ENCODE assay signal across 9 cellular contexts in genomic region chr5:124806026-124806856, GRCh38. TPM values are rescaled to one million over a fixed set of nuclear protein-coding genes. Genes with fewer than 3 reads are reported as not detected.
DNase-seq lines count a peak whose midpoint lies in the region; FAIRE-seq and TF ChIP-seq lines count a peak whose summit lies in the region.
"Had no signal": no experiment of that assay in that cellular context is flagged by ENCODE, and none has a peak within 500 bp of the region (broad histone marks: within the 10 kb centered on the region; RNA-seq: fewer than 3 reads in every experiment).

No MANE protein-coding gene starts in this region.

- DNase-seq in DMS114 treated with DMSO at 0.1 percent for 48 hours (lab: John Stamatoyannopoulos, UW; ENCODE audit: unreplicated experiment) (peak; percentile 17), NCI-H2196 (lab: John Stamatoyannopoulos, UW; ENCODE audit: unreplicated experiment) (peak; percentile 83), cardiac fibroblast (ENCODE audit: low read depth in 2 of 2) (peak; percentile 69 to 90), kidney (peak; percentile 92), uterus (peak; percentile 74 to 88), NK-92 (lab: John Stamatoyannopoulos, UW; ENCODE audit: unreplicated experiment) (no peak), RKO (ENCODE audit: low spot score) (no peak), GM20000 (ENCODE audit: low spot score) (no peak)

- TF ChIP-seq CTCF in cardiac fibroblast (IDR thresholded peaks at IDR 0.05; ENCODE audit: low read depth, low read length) (no peak), kidney (IDR thresholded peaks at IDR 0.05; ENCODE audit: borderline replicate concordance, extremely low read depth, insufficient read depth) (no peak), uterus (IDR thresholded peaks at IDR 0.05) (no peak), GM20000 (IDR thresholded peaks at IDR 0.05; ENCODE audit: extremely low read depth, missing control alignments) (no peak)

- H3K9me3 ChIP-seq in kidney (ENCODE audit: control insufficient read depth in 1 of 2, low read length in 2 of 2) (no peaks in the 10 kb centered on the region), uterus (no peaks in the 10 kb centered on the region)

- peak overlapping the region in 1 of 2 donors; percentile 43 for H3K9ac ChIP-seq in kidney (ENCODE audit: low read length in 2 of 2)

- no peaks in the 10 kb centered on the region for H3K27me3 ChIP-seq in uterus

- H3K4me3 ChIP-seq in cardiac fibroblast (replicated peaks in 1 of 2; ENCODE audit: low read depth in 2 of 2, low read length in 2 of 2): no peak overlapping the region
- no peak overlapping the region for H3K4me3 ChIP-seq in kidney (ENCODE audit: low read length in 2 of 2)
- no peak overlapping the region for H3K4me3 ChIP-seq in uterus

- no peak for TF ChIP-seq POLR2A in uterus (IDR thresholded peaks at IDR 0.05)

- H3K27ac ChIP-seq in kidney (ENCODE audit: low read depth in 2 of 2, low read length in 2 of 2): peak overlapping the region; percentile 49 to 76
- H3K27ac ChIP-seq in uterus: no peak overlapping the region

- peak; percentile 91 for FAIRE-seq in kidney (lab: Jason Lieb, UNC)
- FAIRE-seq: TTC549 had no signal

- H3K36me3 ChIP-seq in kidney (ENCODE audit: control insufficient read depth in 1 of 2, insufficient read depth in 2 of 2, low read length in 2 of 2): no peaks in the 10 kb centered on the region
- H3K36me3 ChIP-seq in uterus: no peaks in the 10 kb centered on the region

- intact Hi-C loops in kidney (cut with DNase I): no loop called here
- intact Hi-C loops in uterus (cut with DNase I; ENCODE audit: low total_unique reads): no loop called here

- peaks cover 6 to 10% of the 10 kb centered on the region in 2 donors for H3K4me1 ChIP-seq in kidney (ENCODE audit: control insufficient read depth in 1 of 2, insufficient read depth in 1 of 2, low read depth in 1 of 2, low read length in 2 of 2)
- peaks cover 0 to 10% of the 10 kb centered on the region in 2 donors for H3K4me1 ChIP-seq in uterus

RNA-seq across cellular contexts. Expression of gene ZNF608, which starts 59.8 kb away (rescaled TPM):
- 35.8 TPM for total RNA-seq in kidney
- 5.9 TPM for polyA plus RNA-seq in kidney (ENCODE audit: insufficient read depth, low read depth, low replicate concordance)
- 1,000 to 10,000 TPM in 1 of 4 donors, 10 to 100 TPM in 3; 11.1 to 1,086 (median 59.0) TPM for total RNA-seq in uterus

Comparison
In these comparisons a context has a peak if more than half of its experiments do, and no peak if none do; other contexts are left out.
1. DNase-seq: peak in DMS114 treated with DMSO at 0.1 percent for 48 hours (single experiment), NCI-H2196 (single experiment), cardiac fibroblast (2 of 2), kidney (single experiment) and uterus (2 of 2); none in NK-92 (single experiment), RKO (single experiment) and GM20000 (single experiment).
2. H3K27ac ChIP-seq: peak in kidney (2 of 2); none in uterus (0 of 2).